Comparison of ENCODE assay signal across 8 cellular contexts in the genomic region with DNA sequence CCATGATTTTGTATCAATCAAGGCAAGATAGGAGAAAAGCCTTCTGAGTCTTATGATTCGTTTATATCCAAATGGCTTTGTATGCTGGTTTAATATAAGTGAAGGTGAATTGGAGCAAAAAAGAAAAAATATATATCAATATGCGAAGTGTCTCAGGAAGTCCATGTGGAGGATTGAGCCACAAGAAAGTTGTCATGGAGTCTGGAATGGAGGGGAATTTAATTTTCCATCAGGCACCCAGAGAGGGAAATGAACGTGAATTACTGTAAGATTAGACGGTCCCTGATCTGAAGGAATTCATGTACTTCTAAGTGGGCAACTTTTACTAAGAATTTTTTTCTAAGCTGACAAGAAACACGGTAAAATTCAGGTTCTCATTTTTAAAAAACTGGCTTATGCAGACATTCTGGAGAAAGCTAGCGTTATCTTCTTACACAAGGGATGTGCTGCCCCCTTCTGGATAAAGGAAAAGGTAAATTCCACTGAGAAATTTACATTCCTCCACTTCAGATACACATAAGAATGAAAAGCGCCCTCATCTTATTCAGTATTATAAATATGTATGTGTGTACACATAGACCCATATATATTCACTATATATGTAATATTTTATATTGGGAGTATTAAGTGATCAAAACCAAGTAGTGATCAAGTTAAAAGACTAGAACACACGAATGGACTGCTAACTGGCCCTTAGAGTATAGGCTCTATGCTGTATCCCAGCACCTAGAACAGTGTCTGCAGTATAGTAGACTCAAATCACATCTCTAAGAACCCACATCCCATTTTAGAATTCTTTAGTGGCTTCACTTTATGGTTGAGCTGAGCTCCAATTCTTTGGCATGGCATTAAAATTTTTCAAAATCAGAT.
A peak's percentile ranks its signal among the peaks of the same experiment; 100 is the strongest.
DNase-seq lines count a peak whose midpoint lies in the region; ATAC-seq and TF ChIP-seq lines count a peak whose summit lies in the region.

No MANE protein-coding gene starts in this region.

- WGBS in lung, 2 donors: 45 to 51% methylated on average over 8 of the region's 8 CpGs

- intact Hi-C loops in left ventricle myocardium inferior (cut with micrococcal nuclease) (loop anchor here (10.0 kb wide), 1 partner anchor 338 kb away; no protein-coding TSS in a partner anchor), cardiac septum (cut with DNase I) (loop anchor here (5.0 kb wide), 2 partner anchors 261 to 341 kb away; no protein-coding TSS in a partner anchor)

- peak; percentile 71 for ATAC-seq in HG02981 (IDR thresholded peaks at IDR 0.05; ENCODE audit: unreplicated experiment)
- ATAC-seq in lung (ENCODE audit: insufficient read depth, low FRiP score): peak; percentile 47

- peak; percentile 60 for TF ChIP-seq CTCF in left ventricle myocardium inferior (IDR thresholded peaks at IDR 0.05; ENCODE audit: borderline replicate concordance)
- peak; percentile 29 for TF ChIP-seq CTCF in lung (IDR thresholded peaks at IDR 0.05; ENCODE audit: control extremely low read depth, extremely low read depth)

- no peak overlapping the region for H3K27ac ChIP-seq in left ventricle myocardium inferior (replicated peaks)
- H3K27ac ChIP-seq in lung (ENCODE audit: low read depth in 1 of 2, low read length in 1 of 2): no peak overlapping the region

- H3K36me3 ChIP-seq in left ventricle myocardium inferior (no peaks in the 10 kb centered on the region), lung (ENCODE audit: control insufficient read depth in 2 of 2, insufficient read depth in 2 of 2, low read length in 2 of 2) (no peaks in the 10 kb centered on the region)

- H3K27me3 ChIP-seq in left ventricle myocardium inferior (ENCODE audit: low read depth) (no peaks in the 10 kb centered on the region), lung (ENCODE audit: control insufficient read depth, insufficient read depth) (no peaks in the 10 kb centered on the region)

- H3K9me3 ChIP-seq in left ventricle myocardium inferior (replicated peaks) (no peaks in the 10 kb centered on the region), lung (ENCODE audit: control insufficient read depth in 2 of 2, insufficient read depth in 1 of 2, low read length in 1 of 2) (no peaks in the 10 kb centered on the region)

- in situ Hi-C loops in T47D (cut with HindIII; ENCODE audit: low pct_unique_long_range_greater_than_20kb, low sequenced_read_pairs): no loop called here

- DNase-seq in left ventricle myocardium inferior (no peak), cardiac septum (ENCODE audit: low spot score) (no peak), NCI-H446 treated with DMSO at 0.1 percent for 48 hours (lab: John Stamatoyannopoulos, UW) (peak; percentile 29), T47D (ENCODE audit: low read depth in 1 of 2, low spot score in 1 of 2) (peak; percentile 5 to 65), lung (ENCODE audit: low spot score) (no peak), HK-2 (ENCODE audit: unreplicated experiment) (no peak), activated gamma-delta T cell (lab: John Stamatoyannopoulos, UW) (no peak)

- H3K4me1 ChIP-seq in left ventricle myocardium inferior (no peaks in the 10 kb centered on the region), lung (ENCODE audit: control insufficient read depth in 2 of 2, insufficient read depth in 2 of 2, low read length in 2 of 2) (no peaks in the 10 kb centered on the region)

- H3K4me3 ChIP-seq in left ventricle myocardium inferior (no peak overlapping the region), lung (no peak overlapping the region)

Comparison
In these comparisons a context has a peak if more than half of its experiments do, and no peak if none do; other contexts are left out.
1. DNase-seq: peak in NCI-H446 treated with DMSO at 0.1 percent for 48 hours (single experiment) and T47D (2 of 2); none in left ventricle myocardium inferior (single experiment), cardiac septum (single experiment), lung (single experiment), HK-2 (single experiment) and activated gamma-delta T cell (single experiment).